1 cellular context compared by ENCODE assay signal in the genomic region with DNA sequence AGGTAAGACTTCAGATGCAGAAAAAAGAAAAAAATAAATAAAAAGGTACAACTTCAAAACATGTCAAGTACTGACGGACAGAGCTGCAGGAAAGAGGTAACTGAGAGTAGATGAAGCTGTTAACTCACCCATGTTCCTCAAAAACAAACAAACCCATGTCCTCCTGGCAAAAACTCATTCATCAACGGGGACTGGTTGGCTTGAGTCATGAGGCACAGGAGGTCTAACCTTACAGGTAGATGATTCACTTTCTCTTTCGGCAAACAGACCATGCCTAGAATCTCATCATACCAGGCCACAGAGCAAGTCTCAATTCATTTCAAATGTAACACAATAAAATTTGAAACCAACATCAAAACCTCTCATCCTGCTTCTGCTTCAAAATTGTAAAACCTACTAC.
A peak's percentile ranks its signal among the peaks of the same experiment; 100 is the strongest.
TF ChIP-seq lines count a peak whose summit lies in the region.

No MANE protein-coding gene starts in this region.

TF ChIP-seq in HepG2, 621 proteins besides CTCF, POLR2A, EP300 and RAD21 (continued from another document and continues in another):
- TF ChIP-seq PLRG1 (conservative IDR thresholded peaks at IDR 0.05) (no peak), PHF21A (CRISPR knock-in tag; IDR thresholded peaks at IDR 0.05) (0 out of 2 replicates have a peak, but pooled peaks have one; percentile 23), GABPB1 (CRISPR knock-in tag; IDR thresholded peaks at IDR 0.05) (0 out of 2 replicates have a peak, but pooled peaks have one; percentile 12), TAF1 (CRISPR knock-in tag; IDR thresholded peaks at IDR 0.05) (peak; percentile 32; the same call in 1 of the 2 replicates), SAP130 (CRISPR knock-in tag; IDR thresholded peaks at IDR 0.05; ENCODE audit: low read depth) (peak; percentile 56; the same call in 1 of the 2 replicates), TBX2 (CRISPR knock-in tag; IDR thresholded peaks at IDR 0.05; ENCODE audit: borderline replicate concordance) (no peak), ZBTB7B (CRISPR knock-in tag; IDR thresholded peaks at IDR 0.05) (no peak), PPARG (CRISPR knock-in tag; conservative IDR thresholded peaks at IDR 0.05) (0 out of 2 replicates have a peak, but pooled peaks have one; percentile 52), ZNF17 (CRISPR knock-in tag; IDR thresholded peaks at IDR 0.05) (no peak), THAP11 (CRISPR knock-in tag; IDR thresholded peaks at IDR 0.05) (0 out of 2 replicates have a peak, but pooled peaks have one; percentile 14), ZFP62 (CRISPR knock-in tag; IDR thresholded peaks at IDR 0.05) (no peak), ZNF644 (CRISPR knock-in tag; IDR thresholded peaks at IDR 0.05; ENCODE audit: low read depth) (0 out of 2 replicates have a peak, but pooled peaks have one; percentile 14), ZNF616 (CRISPR knock-in tag; IDR thresholded peaks at IDR 0.05; ENCODE audit: low read depth) (0 out of 2 replicates have a peak, but pooled peaks have one; percentile 41), FOSL2 (CRISPR knock-in tag; IDR thresholded peaks at IDR 0.05) (peak; percentile 65), CBX2 (IDR thresholded peaks at IDR 0.05; ENCODE audit: low read depth, low read length) (no peak), CBX2 (CRISPR knock-in tag; IDR thresholded peaks at IDR 0.05; ENCODE audit: low read depth) (no peak), ZFP36 (IDR thresholded peaks at IDR 0.05; ENCODE audit: borderline replicate concordance, low read depth, low read length, partially characterized antibody) (no peak), HOXA7 (CRISPR knock-in tag; IDR thresholded peaks at IDR 0.05) (no peak), KAT8 (CRISPR knock-in tag; IDR thresholded peaks at IDR 0.05) (peak; percentile 48; the same call in 1 of the 2 replicates), ERF (CRISPR knock-in tag; IDR thresholded peaks at IDR 0.05) (peak; percentile 21; the same call in 1 of the 2 replicates), STAT5B (CRISPR knock-in tag; IDR thresholded peaks at IDR 0.05) (no peak), CEBPG (CRISPR knock-in tag; IDR thresholded peaks at IDR 0.05) (0 out of 2 replicates have a peak, but pooled peaks have one; percentile 6), MXD4 (CRISPR knock-in tag; IDR thresholded peaks at IDR 0.05) (0 out of 2 replicates have a peak, but pooled peaks have one; percentile 53), MXI1 (IDR thresholded peaks at IDR 0.05; ENCODE audit: borderline replicate concordance, low read depth, low read length) (peak; percentile 49; the same call in 1 of the 3 replicates), SP1 (IDR thresholded peaks at IDR 0.05) (no peak), SP1 (CRISPR knock-in tag; IDR thresholded peaks at IDR 0.05) (no peak), GATAD1 (CRISPR knock-in tag; IDR thresholded peaks at IDR 0.05) (0 out of 2 replicates have a peak, but pooled peaks have one; percentile 31), MIER3 (CRISPR knock-in tag; IDR thresholded peaks at IDR 0.05; ENCODE audit: borderline replicate concordance) (peak; percentile 47; the same call in 1 of the 2 replicates), FOXA3 (CRISPR knock-in tag; IDR thresholded peaks at IDR 0.05) (peak; percentile 53), ZNF232 (CRISPR knock-in tag; IDR thresholded peaks at IDR 0.05; ENCODE audit: borderline replicate concordance) (no peak), POLR2AphosphoS2 (IDR thresholded peaks at IDR 0.05; ENCODE audit: low read depth, low read length) (no peak), IKZF4 (CRISPR knock-in tag; IDR thresholded peaks at IDR 0.05; ENCODE audit: borderline replicate concordance, low read depth, not compliant biosample characterization) (no peak), ZNF530 (CRISPR knock-in tag; IDR thresholded peaks at IDR 0.05; ENCODE audit: low read depth) (no peak)
- TF ChIP-seq, protein P1, sequence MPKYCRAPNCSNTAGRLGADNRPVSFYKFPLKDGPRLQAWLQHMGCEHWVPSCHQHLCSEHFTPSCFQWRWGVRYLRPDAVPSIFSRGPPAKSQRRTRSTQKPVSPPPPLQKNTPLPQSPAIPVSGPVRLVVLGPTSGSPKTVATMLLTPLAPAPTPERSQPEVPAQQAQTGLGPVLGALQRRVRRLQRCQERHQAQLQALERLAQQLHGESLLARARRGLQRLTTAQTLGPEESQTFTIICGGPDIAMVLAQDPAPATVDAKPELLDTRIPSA (CRISPR knock-in tag; IDR thresholded peaks at IDR 0.05; ENCODE audit: borderline replicate concordance) = no peak
- TF ChIP-seq, protein P2, sequence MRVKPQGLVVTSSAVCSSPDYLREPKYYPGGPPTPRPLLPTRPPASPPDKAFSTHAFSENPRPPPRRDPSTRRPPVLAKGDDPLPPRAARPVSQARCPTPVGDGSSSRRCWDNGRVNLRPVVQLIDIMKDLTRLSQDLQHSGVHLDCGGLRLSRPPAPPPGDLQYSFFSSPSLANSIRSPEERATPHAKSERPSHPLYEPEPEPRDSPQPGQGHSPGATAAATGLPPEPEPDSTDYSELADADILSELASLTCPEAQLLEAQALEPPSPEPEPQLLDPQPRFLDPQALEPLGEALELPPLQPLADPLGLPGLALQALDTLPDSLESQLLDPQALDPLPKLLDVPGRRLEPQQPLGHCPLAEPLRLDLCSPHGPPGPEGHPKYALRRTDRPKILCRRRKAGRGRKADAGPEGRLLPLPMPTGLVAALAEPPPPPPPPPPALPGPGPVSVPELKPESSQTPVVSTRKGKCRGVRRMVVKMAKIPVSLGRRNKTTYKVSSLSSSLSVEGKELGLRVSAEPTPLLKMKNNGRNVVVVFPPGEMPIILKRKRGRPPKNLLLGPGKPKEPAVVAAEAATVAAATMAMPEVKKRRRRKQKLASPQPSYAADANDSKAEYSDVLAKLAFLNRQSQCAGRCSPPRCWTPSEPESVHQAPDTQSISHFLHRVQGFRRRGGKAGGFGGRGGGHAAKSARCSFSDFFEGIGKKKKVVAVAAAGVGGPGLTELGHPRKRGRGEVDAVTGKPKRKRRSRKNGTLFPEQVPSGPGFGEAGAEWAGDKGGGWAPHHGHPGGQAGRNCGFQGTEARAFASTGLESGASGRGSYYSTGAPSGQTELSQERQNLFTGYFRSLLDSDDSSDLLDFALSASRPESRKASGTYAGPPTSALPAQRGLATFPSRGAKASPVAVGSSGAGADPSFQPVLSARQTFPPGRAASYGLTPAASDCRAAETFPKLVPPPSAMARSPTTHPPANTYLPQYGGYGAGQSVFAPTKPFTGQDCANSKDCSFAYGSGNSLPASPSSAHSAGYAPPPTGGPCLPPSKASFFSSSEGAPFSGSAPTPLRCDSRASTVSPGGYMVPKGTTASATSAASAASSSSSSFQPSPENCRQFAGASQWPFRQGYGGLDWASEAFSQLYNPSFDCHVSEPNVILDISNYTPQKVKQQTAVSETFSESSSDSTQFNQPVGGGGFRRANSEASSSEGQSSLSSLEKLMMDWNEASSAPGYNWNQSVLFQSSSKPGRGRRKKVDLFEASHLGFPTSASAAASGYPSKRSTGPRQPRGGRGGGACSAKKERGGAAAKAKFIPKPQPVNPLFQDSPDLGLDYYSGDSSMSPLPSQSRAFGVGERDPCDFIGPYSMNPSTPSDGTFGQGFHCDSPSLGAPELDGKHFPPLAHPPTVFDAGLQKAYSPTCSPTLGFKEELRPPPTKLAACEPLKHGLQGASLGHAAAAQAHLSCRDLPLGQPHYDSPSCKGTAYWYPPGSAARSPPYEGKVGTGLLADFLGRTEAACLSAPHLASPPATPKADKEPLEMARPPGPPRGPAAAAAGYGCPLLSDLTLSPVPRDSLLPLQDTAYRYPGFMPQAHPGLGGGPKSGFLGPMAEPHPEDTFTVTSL (CRISPR knock-in tag; IDR thresholded peaks at IDR 0.05; ENCODE audit: borderline replicate concordance) = 0 out of 2 replicates have a peak, but pooled peaks have one; percentile 22
- TF ChIP-seq, protein P3, sequence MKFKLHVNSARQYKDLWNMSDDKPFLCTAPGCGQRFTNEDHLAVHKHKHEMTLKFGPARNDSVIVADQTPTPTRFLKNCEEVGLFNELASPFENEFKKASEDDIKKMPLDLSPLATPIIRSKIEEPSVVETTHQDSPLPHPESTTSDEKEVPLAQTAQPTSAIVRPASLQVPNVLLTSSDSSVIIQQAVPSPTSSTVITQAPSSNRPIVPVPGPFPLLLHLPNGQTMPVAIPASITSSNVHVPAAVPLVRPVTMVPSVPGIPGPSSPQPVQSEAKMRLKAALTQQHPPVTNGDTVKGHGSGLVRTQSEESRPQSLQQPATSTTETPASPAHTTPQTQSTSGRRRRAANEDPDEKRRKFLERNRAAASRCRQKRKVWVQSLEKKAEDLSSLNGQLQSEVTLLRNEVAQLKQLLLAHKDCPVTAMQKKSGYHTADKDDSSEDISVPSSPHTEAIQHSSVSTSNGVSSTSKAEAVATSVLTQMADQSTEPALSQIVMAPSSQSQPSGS (CRISPR knock-in tag; IDR thresholded peaks at IDR 0.05) = no peak
- TF ChIP-seq, protein P4, sequence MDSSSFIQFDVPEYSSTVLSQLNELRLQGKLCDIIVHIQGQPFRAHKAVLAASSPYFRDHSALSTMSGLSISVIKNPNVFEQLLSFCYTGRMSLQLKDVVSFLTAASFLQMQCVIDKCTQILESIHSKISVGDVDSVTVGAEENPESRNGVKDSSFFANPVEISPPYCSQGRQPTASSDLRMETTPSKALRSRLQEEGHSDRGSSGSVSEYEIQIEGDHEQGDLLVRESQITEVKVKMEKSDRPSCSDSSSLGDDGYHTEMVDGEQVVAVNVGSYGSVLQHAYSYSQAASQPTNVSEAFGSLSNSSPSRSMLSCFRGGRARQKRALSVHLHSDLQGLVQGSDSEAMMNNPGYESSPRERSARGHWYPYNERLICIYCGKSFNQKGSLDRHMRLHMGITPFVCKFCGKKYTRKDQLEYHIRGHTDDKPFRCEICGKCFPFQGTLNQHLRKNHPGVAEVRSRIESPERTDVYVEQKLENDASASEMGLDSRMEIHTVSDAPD (CRISPR knock-in tag; IDR thresholded peaks at IDR 0.05) = no peak
- TF ChIP-seq, protein P5, sequence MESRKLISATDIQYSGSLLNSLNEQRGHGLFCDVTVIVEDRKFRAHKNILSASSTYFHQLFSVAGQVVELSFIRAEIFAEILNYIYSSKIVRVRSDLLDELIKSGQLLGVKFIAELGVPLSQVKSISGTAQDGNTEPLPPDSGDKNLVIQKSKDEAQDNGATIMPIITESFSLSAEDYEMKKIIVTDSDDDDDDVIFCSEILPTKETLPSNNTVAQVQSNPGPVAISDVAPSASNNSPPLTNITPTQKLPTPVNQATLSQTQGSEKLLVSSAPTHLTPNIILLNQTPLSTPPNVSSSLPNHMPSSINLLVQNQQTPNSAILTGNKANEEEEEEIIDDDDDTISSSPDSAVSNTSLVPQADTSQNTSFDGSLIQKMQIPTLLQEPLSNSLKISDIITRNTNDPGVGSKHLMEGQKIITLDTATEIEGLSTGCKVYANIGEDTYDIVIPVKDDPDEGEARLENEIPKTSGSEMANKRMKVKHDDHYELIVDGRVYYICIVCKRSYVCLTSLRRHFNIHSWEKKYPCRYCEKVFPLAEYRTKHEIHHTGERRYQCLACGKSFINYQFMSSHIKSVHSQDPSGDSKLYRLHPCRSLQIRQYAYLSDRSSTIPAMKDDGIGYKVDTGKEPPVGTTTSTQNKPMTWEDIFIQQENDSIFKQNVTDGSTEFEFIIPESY (CRISPR knock-in tag; IDR thresholded peaks at IDR 0.05) = no peak
- TF ChIP-seq, protein P6, sequence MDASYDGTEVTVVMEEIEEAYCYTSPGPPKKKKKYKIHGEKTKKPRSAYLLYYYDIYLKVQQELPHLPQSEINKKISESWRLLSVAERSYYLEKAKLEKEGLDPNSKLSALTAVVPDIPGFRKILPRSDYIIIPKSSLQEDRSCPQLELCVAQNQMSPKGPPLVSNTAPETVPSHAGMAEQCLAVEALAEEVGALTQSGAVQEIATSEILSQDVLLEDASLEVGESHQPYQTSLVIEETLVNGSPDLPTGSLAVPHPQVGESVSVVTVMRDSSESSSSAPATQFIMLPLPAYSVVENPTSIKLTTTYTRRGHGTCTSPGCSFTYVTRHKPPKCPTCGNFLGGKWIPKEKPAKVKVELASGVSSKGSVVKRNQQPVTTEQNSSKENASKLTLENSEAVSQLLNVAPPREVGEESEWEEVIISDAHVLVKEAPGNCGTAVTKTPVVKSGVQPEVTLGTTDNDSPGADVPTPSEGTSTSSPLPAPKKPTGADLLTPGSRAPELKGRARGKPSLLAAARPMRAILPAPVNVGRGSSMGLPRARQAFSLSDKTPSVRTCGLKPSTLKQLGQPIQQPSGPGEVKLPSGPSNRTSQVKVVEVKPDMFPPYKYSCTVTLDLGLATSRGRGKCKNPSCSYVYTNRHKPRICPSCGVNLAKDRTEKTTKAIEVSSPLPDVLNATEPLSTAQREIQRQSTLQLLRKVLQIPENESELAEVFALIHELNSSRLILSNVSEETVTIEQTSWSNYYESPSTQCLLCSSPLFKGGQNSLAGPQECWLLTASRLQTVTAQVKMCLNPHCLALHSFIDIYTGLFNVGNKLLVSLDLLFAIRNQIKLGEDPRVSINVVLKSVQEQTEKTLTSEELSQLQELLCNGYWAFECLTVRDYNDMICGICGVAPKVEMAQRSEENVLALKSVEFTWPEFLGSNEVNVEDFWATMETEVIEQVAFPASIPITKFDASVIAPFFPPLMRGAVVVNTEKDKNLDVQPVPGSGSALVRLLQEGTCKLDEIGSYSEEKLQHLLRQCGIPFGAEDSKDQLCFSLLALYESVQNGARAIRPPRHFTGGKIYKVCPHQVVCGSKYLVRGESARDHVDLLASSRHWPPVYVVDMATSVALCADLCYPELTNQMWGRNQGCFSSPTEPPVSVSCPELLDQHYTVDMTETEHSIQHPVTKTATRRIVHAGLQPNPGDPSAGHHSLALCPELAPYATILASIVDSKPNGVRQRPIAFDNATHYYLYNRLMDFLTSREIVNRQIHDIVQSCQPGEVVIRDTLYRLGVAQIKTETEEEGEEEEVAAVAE (CRISPR knock-in tag; IDR thresholded peaks at IDR 0.05; ENCODE audit: borderline replicate concordance) = peak; percentile 59; the same call in 1 of the 2 replicates
- TF ChIP-seq, protein P7, sequence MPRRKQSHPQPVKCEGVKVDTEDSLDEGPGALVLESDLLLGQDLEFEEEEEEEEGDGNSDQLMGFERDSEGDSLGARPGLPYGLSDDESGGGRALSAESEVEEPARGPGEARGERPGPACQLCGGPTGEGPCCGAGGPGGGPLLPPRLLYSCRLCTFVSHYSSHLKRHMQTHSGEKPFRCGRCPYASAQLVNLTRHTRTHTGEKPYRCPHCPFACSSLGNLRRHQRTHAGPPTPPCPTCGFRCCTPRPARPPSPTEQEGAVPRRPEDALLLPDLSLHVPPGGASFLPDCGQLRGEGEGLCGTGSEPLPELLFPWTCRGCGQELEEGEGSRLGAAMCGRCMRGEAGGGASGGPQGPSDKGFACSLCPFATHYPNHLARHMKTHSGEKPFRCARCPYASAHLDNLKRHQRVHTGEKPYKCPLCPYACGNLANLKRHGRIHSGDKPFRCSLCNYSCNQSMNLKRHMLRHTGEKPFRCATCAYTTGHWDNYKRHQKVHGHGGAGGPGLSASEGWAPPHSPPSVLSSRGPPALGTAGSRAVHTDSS (CRISPR knock-in tag; conservative IDR thresholded peaks at IDR 0.05) = no peak
- TF ChIP-seq, protein P8, sequence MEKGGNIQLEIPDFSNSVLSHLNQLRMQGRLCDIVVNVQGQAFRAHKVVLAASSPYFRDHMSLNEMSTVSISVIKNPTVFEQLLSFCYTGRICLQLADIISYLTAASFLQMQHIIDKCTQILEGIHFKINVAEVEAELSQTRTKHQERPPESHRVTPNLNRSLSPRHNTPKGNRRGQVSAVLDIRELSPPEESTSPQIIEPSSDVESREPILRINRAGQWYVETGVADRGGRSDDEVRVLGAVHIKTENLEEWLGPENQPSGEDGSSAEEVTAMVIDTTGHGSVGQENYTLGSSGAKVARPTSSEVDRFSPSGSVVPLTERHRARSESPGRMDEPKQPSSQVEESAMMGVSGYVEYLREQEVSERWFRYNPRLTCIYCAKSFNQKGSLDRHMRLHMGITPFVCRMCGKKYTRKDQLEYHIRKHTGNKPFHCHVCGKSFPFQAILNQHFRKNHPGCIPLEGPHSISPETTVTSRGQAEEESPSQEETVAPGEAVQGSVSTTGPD (CRISPR knock-in tag; IDR thresholded peaks at IDR 0.05) = no peak
- TF ChIP-seq, protein P9, sequence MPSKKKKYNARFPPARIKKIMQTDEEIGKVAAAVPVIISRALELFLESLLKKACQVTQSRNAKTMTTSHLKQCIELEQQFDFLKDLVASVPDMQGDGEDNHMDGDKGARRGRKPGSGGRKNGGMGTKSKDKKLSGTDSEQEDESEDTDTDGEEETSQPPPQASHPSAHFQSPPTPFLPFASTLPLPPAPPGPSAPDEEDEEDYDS (CRISPR knock-in tag; IDR thresholded peaks at IDR 0.05) = peak; percentile 67; the same call in 1 of the 2 replicates
